ENCODE assay signal across 29 cellular contexts in genomic region chr3:183437696-183438564, GRCh38. TPM values are rescaled to one million over a fixed set of nuclear protein-coding genes. Genes with fewer than 3 reads are reported as not detected.
DNase-seq lines count a peak whose midpoint lies in the region; ATAC-seq and TF ChIP-seq lines count a peak whose summit lies in the region.
"Had no signal": no experiment of that assay in that cellular context is flagged by ENCODE, and none has a peak within 500 bp of the region (broad histone marks: within the 10 kb centered on the region; RNA-seq: fewer than 3 reads in every experiment).

No MANE protein-coding gene starts in this region.

- no peaks in the 10 kb centered on the region for H3K36me3 Mint-ChIP-seq in T-helper 1 cell treated with Interleukin-12 subunit alpha and Interleukin-12 subunit beta and Interleukin-4 antibody, amounts not matched to agents 30 μg/mL and 1 μg/mL, for 36 hours (ENCODE audit: low read depth)
- peaks cover under 1% of the 10 kb centered on the region for H3K36me3 Mint-ChIP-seq in nephron progenitor cell (ENCODE audit: low read depth)

- no peak overlapping the region for H2AK5ac ChIP-seq in mesenchymal stem cell (ENCODE audit: low read length, severe bottlenecking)

- no peak for TF ChIP-seq CTCF in GM12865 (IDR thresholded peaks at IDR 0.05; ENCODE audit: insufficient read depth, low read depth, low read length, missing control alignments)
- TF ChIP-seq CTCF in left lung (IDR thresholded peaks at IDR 0.05) = no peak
- no peak for TF ChIP-seq CTCF in nephron progenitor cell (IDR thresholded peaks at IDR 0.05)

- H3K36me3 ChIP-seq in left lung (no peaks in the 10 kb centered on the region), mesenchymal stem cell (ENCODE audit: control insufficient read depth in 1 of 2, insufficient read depth in 2 of 2, low read depth in 1 of 2, low read length in 2 of 2) (no peaks in the 10 kb centered on the region)
- H3K36me3 ChIP-seq: ascending aorta; BLaER1 treated with 17β-estradiol and CSF1 and Interleukin-3, amounts not matched to agents 10 nM and 100 nM; MG63 had no signal

- intact Hi-C loops in left lung (cut with DNase I) = no loop called here

- no peak overlapping the region for H3K9ac ChIP-seq in mesenchymal stem cell (ENCODE audit: low read length)
- H3K9ac ChIP-seq: BLaER1 treated with 17β-estradiol and CSF1 and Interleukin-3, amounts not matched to agents 10 nM and 100 nM; KMS-11; parathyroid adenoma; SK-N-SH had no signal

- H3K4me1 ChIP-seq in left lung (no peaks in the 10 kb centered on the region), mesenchymal stem cell (ENCODE audit: control insufficient read depth, insufficient read depth, low read depth, low read length) (no peaks in the 10 kb centered on the region)
- H3K4me1 ChIP-seq: ascending aorta had no signal

- H3K27ac Mint-ChIP-seq in T-helper 1 cell treated with Interleukin-12 subunit alpha and Interleukin-12 subunit beta and Interleukin-4 antibody, amounts not matched to agents 30 μg/mL and 1 μg/mL, for 36 hours = peak overlapping the region; percentile 49
- no peak overlapping the region for H3K27ac Mint-ChIP-seq in nephron progenitor cell
- H3K27ac Mint-ChIP-seq: activated CD8-positive, alpha-beta T cell treated with anti-CD3 and anti-CD28 coated beads, Interleukin-2, amount 10 ng/mL, durations not matched to agents 7 days and 5 days; GM23338; nephron; T-helper 17 cell had no signal

- H3K27ac ChIP-seq in left lung (no peak overlapping the region), mesenchymal stem cell (ENCODE audit: low read length, poor library complexity, severe bottlenecking) (no peak overlapping the region)
- H3K27ac ChIP-seq: ascending aorta; BLaER1 treated with 17β-estradiol and CSF1 and Interleukin-3, amounts not matched to agents 10 nM and 100 nM; hepatocyte; KMS-11; parathyroid adenoma had no signal

- no peak overlapping the region for H2BK12ac ChIP-seq in mesenchymal stem cell (ENCODE audit: low read length in 2 of 2)

- WGBS in mesenchymal stem cell = 81% methylated on average over 6 of the region's 6 CpGs

- H3K9me3 ChIP-seq in left lung = peaks cover 0 to 4% of the 10 kb centered on the region in 2 donors
- peaks cover 7% of the 10 kb centered on the region for H3K9me3 ChIP-seq in mesenchymal stem cell (ENCODE audit: control insufficient read depth, low read length)
- H3K9me3 ChIP-seq: ascending aorta, SK-N-SH had no signal

- peak overlapping the region in 1 of 2 experiments; percentile 75 for H3K14ac ChIP-seq in mesenchymal stem cell (ENCODE audit: low read length in 2 of 2)

- H3K4me1 Mint-ChIP-seq in T-helper 1 cell treated with Interleukin-12 subunit alpha and Interleukin-12 subunit beta and Interleukin-4 antibody, amounts not matched to agents 30 μg/mL and 1 μg/mL, for 36 hours (ENCODE audit: low read depth) = peaks cover 35% of the 10 kb centered on the region
- H3K4me1 Mint-ChIP-seq in nephron progenitor cell = peaks cover 30% of the 10 kb centered on the region

- H4K8ac ChIP-seq in mesenchymal stem cell (ENCODE audit: low read length) = no peak overlapping the region

- H3K27me3 ChIP-seq in left lung (no peaks in the 10 kb centered on the region), mesenchymal stem cell (ENCODE audit: control insufficient read depth in 1 of 2, insufficient read depth in 1 of 2, low read length in 2 of 2) (peaks cover 23 to 26% of the 10 kb centered on the region in 2 experiments)
- H3K27me3 ChIP-seq: ascending aorta; BLaER1 treated with 17β-estradiol and CSF1 and Interleukin-3, amounts not matched to agents 10 nM and 100 nM; hepatocyte had no signal

- no peak overlapping the region for H3K18ac ChIP-seq in mesenchymal stem cell (ENCODE audit: low read depth in 1 of 2, low read length in 2 of 2)

- no peak overlapping the region for H3K4me2 ChIP-seq in mesenchymal stem cell (ENCODE audit: low read length, poor library complexity, severe bottlenecking)
- H3K4me2 ChIP-seq: GM23338, hepatocyte, KMS-11, SK-N-SH had no signal

- peaks cover 4% of the 10 kb centered on the region for H3K27me3 Mint-ChIP-seq in T-helper 1 cell treated with Interleukin-12 subunit alpha and Interleukin-12 subunit beta and Interleukin-4 antibody, amounts not matched to agents 30 μg/mL and 1 μg/mL, for 36 hours (ENCODE audit: low read depth)
- H3K27me3 Mint-ChIP-seq in nephron progenitor cell (ENCODE audit: low read depth, poor library complexity) = peaks cover 4% of the 10 kb centered on the region
- H3K27me3 Mint-ChIP-seq: T-helper 17 cell had no signal

- DNase-seq in GM12865 (ENCODE audit: low read depth) = peak; percentile 53
- peak in 1 of 2 donors; percentile 42 for DNase-seq in left lung
- DNase-seq in SKM-1 (lab: John Stamatoyannopoulos, UW; ENCODE audit: unreplicated experiment) = no peak
- DNase-seq in nephron progenitor cell = no peak
- no peak for DNase-seq in mesenchymal stem cell
- DNase-seq: activated CD4-positive, CD25-positive, alpha-beta regulatory T cell treated with anti-CD3 and anti-CD28 coated beads, Interleukin-2, amount 50 U/mL, for 72 hours; activated CD8-positive, alpha-beta T cell treated with anti-CD3 and anti-CD28 coated beads, Interleukin-2, amount 10 ng/mL, durations not matched to agents 7 days and 5 days; activated gamma-delta T cell treated with Interleukin-2 at 50 U/mL for 16 hours; activated T-cell treated with anti-CD3 and anti-CD28 coated beads for 4 hours; Caco-2; kidney glomerular epithelial cell; MG63; NCI-H1930; PC-3; retina; SK-N-SH; stimulated activated naive CD4-positive, alpha-beta T cell; T-helper 17 cell had no signal

- no peak overlapping the region for H3K4ac ChIP-seq in mesenchymal stem cell (ENCODE audit: low read depth in 1 of 2, low read length in 2 of 2)

- H3K4me3 Mint-ChIP-seq in T-helper 1 cell treated with Interleukin-12 subunit alpha and Interleukin-12 subunit beta and Interleukin-4 antibody, amounts not matched to agents 30 μg/mL and 1 μg/mL, for 36 hours = no peak overlapping the region
- no peak overlapping the region for H3K4me3 Mint-ChIP-seq in nephron progenitor cell
- H3K4me3 Mint-ChIP-seq: activated CD8-positive, alpha-beta T cell treated with anti-CD3 and anti-CD28 coated beads, Interleukin-2, amount 10 ng/mL, durations not matched to agents 7 days and 5 days; GM23338; nephron; T-helper 17 cell had no signal

- H3K4me3 ChIP-seq in GM12865 (ENCODE audit: low read depth, low read length) (no peak overlapping the region), left lung (no peak overlapping the region), mesenchymal stem cell (ENCODE audit: insufficient read depth in 1 of 2, low read depth in 1 of 2, low read length in 2 of 2) (no peak overlapping the region)
- H3K4me3 ChIP-seq: ascending aorta; BLaER1 treated with 17β-estradiol and CSF1 and Interleukin-3, amounts not matched to agents 10 nM and 100 nM; GM23338; hepatocyte; MG63 had no signal

- H2BK120ac ChIP-seq in mesenchymal stem cell (ENCODE audit: low read depth, low read length) = no peak overlapping the region

- no peak overlapping the region for H2BK5ac ChIP-seq in mesenchymal stem cell (ENCODE audit: low read depth, low read length, poor library complexity, severe bottlenecking)

- no peak overlapping the region for H2AFZ ChIP-seq in mesenchymal stem cell (ENCODE audit: low read depth, low read length)
- H2AFZ ChIP-seq: GM23338, hepatocyte had no signal

- H2BK15ac ChIP-seq in mesenchymal stem cell (ENCODE audit: low read depth, poor library complexity, severe bottlenecking) = no peak overlapping the region

- no peak overlapping the region for H4K91ac ChIP-seq in mesenchymal stem cell (ENCODE audit: low read length)

- H3K23ac ChIP-seq in mesenchymal stem cell (ENCODE audit: low read length in 2 of 2) = no peak overlapping the region

- no peaks in the 10 kb centered on the region for H3K79me1 ChIP-seq in mesenchymal stem cell (replicated peaks; ENCODE audit: low read length, poor library complexity, severe bottlenecking)

- ATAC-seq in GM21576 (IDR thresholded peaks at IDR 0.05; ENCODE audit: unreplicated experiment) (peak; percentile 41), left lung (peak; percentile 85), HG03469 (IDR thresholded peaks at IDR 0.05; ENCODE audit: unreplicated experiment) (no peak)
- ATAC-seq: activated CD8-positive, alpha-beta T cell treated with anti-CD3 and anti-CD28 coated beads, Interleukin-2, amount 10 ng/mL, durations not matched to agents 7 days and 5 days; GM23338; PC-3; Right ventricle myocardium inferior; T-helper 17 cell had no signal

- H3K9me3 Mint-ChIP-seq in T-helper 1 cell treated with Interleukin-12 subunit alpha and Interleukin-12 subunit beta and Interleukin-4 antibody, amounts not matched to agents 30 μg/mL and 1 μg/mL, for 36 hours = peaks cover 12% of the 10 kb centered on the region
- peaks cover 17% of the 10 kb centered on the region for H3K9me3 Mint-ChIP-seq in nephron progenitor cell

RNA-seq across cellular contexts. Expression of gene MCF2L2, which starts 9.5 kb away (rescaled TPM):
- total RNA-seq in left lung = under 1 TPM; 0.41 to 0.52 TPM
- 0.07 TPM for polyA plus RNA-seq in mesenchymal stem cell (2013, experiment 1 of 2)
- 0.12 TPM for polyA plus RNA-seq in mesenchymal stem cell (2013, experiment 2 of 2)
- total RNA-seq: ascending aorta had no signal
